In genomic region chr10:34171957-34172527, GRCh38 we compare ENCODE assay signal across 24 cellular contexts.
DNase-seq lines count a peak whose midpoint lies in the region; ATAC-seq and TF ChIP-seq lines count a peak whose summit lies in the region.
"Had no signal": no experiment of that assay in that cellular context is flagged by ENCODE, and none has a peak within 500 bp of the region (broad histone marks: within the 10 kb centered on the region; RNA-seq: fewer than 3 reads in every experiment).

No MANE protein-coding gene starts in this region.

- TF ChIP-seq CTCF in foreskin fibroblast (IDR thresholded peaks at IDR 0.05; ENCODE audit: low read depth, low read length) = no peak

- H3K4me3 ChIP-seq in foreskin fibroblast (ENCODE audit: low read depth in 1 of 2, low read length in 2 of 2) = no peak overlapping the region
- no peak overlapping the region for H3K4me3 ChIP-seq in right cardiac atrium (ENCODE audit: low read length)
- H3K4me3 ChIP-seq: esophagus squamous epithelium, pancreas, sigmoid colon had no signal

- no peak overlapping the region for H3K27ac ChIP-seq in right cardiac atrium (ENCODE audit: low read length)
- H3K27ac ChIP-seq: esophagus squamous epithelium, HL-60, pancreas, sigmoid colon had no signal

- H3K27me3 ChIP-seq in right cardiac atrium (ENCODE audit: control insufficient read depth, insufficient read depth) = no peaks in the 10 kb centered on the region
- H3K27me3 ChIP-seq: esophagus squamous epithelium, pancreas, sigmoid colon had no signal

- ATAC-seq in right cardiac atrium = no peak
- ATAC-seq: CD8-positive, alpha-beta T cell; effector memory CD8-positive, alpha-beta T cell; pancreas; WTC11 had no signal

- intact Hi-C loops in right cardiac atrium (cut with DNase I) = no loop called here

- H3K9me3 ChIP-seq in right cardiac atrium (ENCODE audit: control insufficient read depth, low read length) = no peaks in the 10 kb centered on the region
- H3K9me3 ChIP-seq: esophagus squamous epithelium, pancreas, sigmoid colon had no signal

- WGBS in right cardiac atrium = 65% methylated on average over 4 of the region's 4 CpGs

- H3K4me1 ChIP-seq in right cardiac atrium (ENCODE audit: control insufficient read depth, insufficient read depth, low read length) = no peaks in the 10 kb centered on the region
- H3K4me1 ChIP-seq: pancreas had no signal

- peak; percentile 27 for DNase-seq in AG08396 (ENCODE audit: low spot score)
- DNase-seq in HCEC 1CT = peak; percentile 68
- peak; percentile 51 for DNase-seq in amniotic stem cell (lab: John Stamatoyannopoulos, UW)
- DNase-seq in foreskin fibroblast = peak; percentile 70 to 87
- no peak for DNase-seq in NCI-H446 treated with DMSO at 0.1 percent for 48 hours (lab: John Stamatoyannopoulos, UW)
- no peak for DNase-seq in right cardiac atrium
- DNase-seq in NCI-H1092 treated with DMSO at 0.1 percent for 48 hours (lab: John Stamatoyannopoulos, UW) = no peak
- DNase-seq in iPS-NIHi7 (ENCODE audit: extremely low spot score) = no peak
- DNase-seq: ACHN; activated CD4-positive, alpha-beta T cell treated with anti-CD3 and anti-CD28 coated beads, Interleukin-2, amount 50 U/mL, for 4 hours; activated CD8-positive, alpha-beta memory T cell treated with anti-CD3 and anti-CD28 coated beads, Interleukin-2, amount 50 U/mL, for 4 hours; activated naive CD8-positive, alpha-beta T cell treated with anti-CD3 and anti-CD28 coated beads, Interleukin-2, amount 10 ng/mL, durations not matched to agents 7 days and 5 days; CD8-positive, alpha-beta T cell; effector memory CD8-positive, alpha-beta T cell; esophagus squamous epithelium; NCI-H2107; NCI-H510A treated with DMSO at 0.1 percent for 48 hours; nephron progenitor cell; pancreas; RPMI8226; sigmoid colon; T1000 had no signal

Comparison
In these comparisons a context has a peak if more than half of its experiments do, and no peak if none do; other contexts are left out.
1. DNase-seq: peak in AG08396 (single experiment), HCEC 1CT (single experiment), amniotic stem cell (single experiment) and foreskin fibroblast (2 of 2); none in NCI-H446 treated with DMSO at 0.1 percent for 48 hours (single experiment), right cardiac atrium (0 of 3), NCI-H1092 treated with DMSO at 0.1 percent for 48 hours (single experiment) and iPS-NIHi7 (single experiment).